Comparison of ENCODE assay signal across 19 cellular contexts in genomic region chr12:117231750-117232149, GRCh38. TPM values are rescaled to one million over a fixed set of nuclear protein-coding genes. Genes with fewer than 3 reads are reported as not detected.
DNase-seq lines count a peak whose midpoint lies in the region; ATAC-seq and TF ChIP-seq lines count a peak whose summit lies in the region.
"Had no signal": no experiment of that assay in that cellular context is flagged by ENCODE, and none has a peak within 500 bp of the region (broad histone marks: within the 10 kb centered on the region; RNA-seq: fewer than 3 reads in every experiment).

No MANE protein-coding gene starts in this region.

- no peak for TF ChIP-seq POLR2A in uterus (IDR thresholded peaks at IDR 0.05)

- intact Hi-C loops in uterus (cut with DNase I; ENCODE audit: low total_unique reads): no loop called here

- ATAC-seq in GM21526 (IDR thresholded peaks at IDR 0.05; ENCODE audit: low FRiP score, unreplicated experiment) (no peak), HG02884 (IDR thresholded peaks at IDR 0.05; ENCODE audit: unreplicated experiment) (no peak)
- ATAC-seq: left lung, mucosa of descending colon had no signal

- no peak overlapping the region for H2AFZ ChIP-seq in OCI-LY1 (ENCODE audit: low read length)

- H3K79me2 ChIP-seq in OCI-LY1 (ENCODE audit: insufficient read depth, low read length): no peaks in the 10 kb centered on the region

- no peaks in the 10 kb centered on the region for H3K9me2 ChIP-seq in OCI-LY1 (ENCODE audit: low read depth, low read length)

- H3F3A ChIP-seq in OCI-LY1 (ENCODE audit: insufficient read depth, low read length): no peaks in the 10 kb centered on the region

- H3K36me3 ChIP-seq in H7 (replicated peaks; ENCODE audit: control insufficient read depth, insufficient read depth, low read length): no peaks in the 10 kb centered on the region
- no peaks in the 10 kb centered on the region for H3K36me3 ChIP-seq in OCI-LY1 (ENCODE audit: insufficient read depth, low read length)
- no peaks in the 10 kb centered on the region for H3K36me3 ChIP-seq in uterus
- H3K36me3 ChIP-seq: left lung, neutrophil had no signal

- no peaks in the 10 kb centered on the region for H3K27me3 ChIP-seq in H7 (ENCODE audit: control insufficient read depth, insufficient read depth, low read length)
- peaks cover 7% of the 10 kb centered on the region; the same call in 1 of the 2 replicates for H3K27me3 ChIP-seq in OCI-LY1 (ENCODE audit: insufficient read depth, low read length)
- H3K27me3 ChIP-seq in uterus: no peaks in the 10 kb centered on the region

- H3K9ac ChIP-seq in OCI-LY1 (ENCODE audit: low read length): no peak overlapping the region

- H3K9me3 ChIP-seq in OCI-LY1 (ENCODE audit: low read length) (no peaks in the 10 kb centered on the region), uterus (no peaks in the 10 kb centered on the region)
- H3K9me3 ChIP-seq: left lung, mucosa of descending colon, neutrophil had no signal

- DNase-seq in DMS53 (lab: John Stamatoyannopoulos, UW) (peak; percentile 38), DMS53 treated with DMSO at 0.1 percent for 48 hours (lab: John Stamatoyannopoulos, UW; ENCODE audit: unreplicated experiment) (no peak), H7 (peak; percentile 58), fibroblast of mammary gland (ENCODE audit: low read depth) (no peak), uterus (no peak)
- DNase-seq: activated T-cell treated with anti-CD3 and anti-CD28 coated beads, Interleukin-2, amount 50 U/mL, for 24 hours; DMS79; left lung; mucosa of descending colon; NCI-H1694; NCI-H510A treated with DMSO at 0.1 percent for 48 hours; stimulated activated naive CD4-positive, alpha-beta T cell treated with Interleukin-2 at 50 U/mL for 16 hours; SW 1271 had no signal

- TF ChIP-seq CTCF in OCI-LY1 (IDR thresholded peaks at IDR 0.05; ENCODE audit: low read length): peak; percentile 52
- peak; percentile 6 for TF ChIP-seq CTCF in fibroblast of mammary gland (conservative IDR thresholded peaks at IDR 0.05; ENCODE audit: control insufficient read depth, insufficient read depth, low read depth, low read length)
- no peak for TF ChIP-seq CTCF in uterus (IDR thresholded peaks at IDR 0.05)

- H3K27ac ChIP-seq in OCI-LY1 (ENCODE audit: low read depth, low read length, poor library complexity, severe bottlenecking) (no peak overlapping the region), uterus (no peak overlapping the region)
- H3K27ac ChIP-seq: C4-2B, epithelial cell of prostate, left lung, neutrophil had no signal

- H3K4me1 ChIP-seq in OCI-LY1 (ENCODE audit: insufficient read depth, low read length, severe bottlenecking) (no peaks in the 10 kb centered on the region), uterus (no peaks in the 10 kb centered on the region)
- H3K4me1 ChIP-seq: left lung had no signal

- H3K4me3 ChIP-seq in H7 (ENCODE audit: insufficient read depth, low read depth, low read length) (no peak overlapping the region), OCI-LY1 (ENCODE audit: low read depth, low read length, poor library complexity, severe bottlenecking) (no peak overlapping the region), fibroblast of mammary gland (ENCODE audit: control insufficient read depth, low read depth, low read length) (no peak overlapping the region), uterus (no peak overlapping the region)
- H3K4me3 ChIP-seq: left lung, mucosa of descending colon had no signal

- no peaks in the 10 kb centered on the region for H4K20me1 ChIP-seq in OCI-LY1 (ENCODE audit: insufficient read depth, low read length)

- H3K4me2 ChIP-seq in OCI-LY1 (ENCODE audit: low read length): no peak overlapping the region

RNA-seq across cellular contexts. Expression of gene FBXO21, which starts 41.5 kb away (rescaled TPM):
- 44.1 and 84.2 TPM in 2 replicates for total RNA-seq in H7 (2014; rRNA removed; shearing (Covaris generic))
- 100 to 1,000 TPM in 2 of 4 donors, 10 to 100 TPM in 2; 66.2 to 152 (median 90.0) TPM for total RNA-seq in uterus

Comparison
In these comparisons a context has a peak if more than half of its experiments do, and no peak if none do; other contexts are left out.
1. DNase-seq: peak in DMS53 (single experiment) and H7 (single experiment); none in DMS53 treated with DMSO at 0.1 percent for 48 hours (single experiment), fibroblast of mammary gland (single experiment) and uterus (0 of 2).
2. CTCF ChIP-seq: peak in OCI-LY1 (single experiment) and fibroblast of mammary gland (single experiment); none in uterus (0 of 4).